Comparison of ENCODE assay signal across 1 cellular context in genomic region chr15:48292458-48292857, GRCh38.
TF ChIP-seq lines count a peak whose summit lies in the region.

No MANE protein-coding gene starts in this region.

TF ChIP-seq in H1, 55 proteins besides CTCF, POLR2A, EP300 and RAD21:
- TF ChIP-seq SP2 (IDR thresholded peaks at IDR 0.05; ENCODE audit: low read length): no peak
- TF ChIP-seq NANOG (IDR thresholded peaks at IDR 0.05; ENCODE audit: insufficient read depth, low read depth, low read length, poor library complexity, severe bottlenecking): no peak
- TF ChIP-seq ZNF274 (IDR thresholded peaks at IDR 0.05; ENCODE audit: borderline replicate concordance, extremely low read depth, low read length): no peak
- TF ChIP-seq BACH1 (IDR thresholded peaks at IDR 0.05; ENCODE audit: low read length): no peak
- no peak for TF ChIP-seq YY1 (IDR thresholded peaks at IDR 0.05; ENCODE audit: low read depth, low read length)
- no peak for TF ChIP-seq RNF2 (IDR thresholded peaks at IDR 0.05; ENCODE audit: borderline replicate concordance, low read depth, low read length, missing control alignments, poor library complexity, severe bottlenecking)
- TF ChIP-seq KDM5A (IDR thresholded peaks at IDR 0.05; ENCODE audit: low read length): no peak
- TF ChIP-seq SRF (IDR thresholded peaks at IDR 0.05; ENCODE audit: low read depth, low read length): no peak
- TF ChIP-seq HDAC6 (IDR thresholded peaks at IDR 0.05; ENCODE audit: low read depth, low read length): no peak
- TF ChIP-seq E2F6 (IDR thresholded peaks at IDR 0.05): no peak
- TF ChIP-seq CTBP2 (IDR thresholded peaks at IDR 0.05; ENCODE audit: borderline replicate concordance, insufficient read depth, insufficient read length, low read length): no peak
- no peak for TF ChIP-seq TBP (IDR thresholded peaks at IDR 0.05; ENCODE audit: low read depth, low read length)
- no peak for TF ChIP-seq TAF7 (optimal IDR thresholded peaks at IDR 0.05; ENCODE audit: borderline replicate concordance, low read depth, low read length)
- TF ChIP-seq POU5F1 (IDR thresholded peaks at IDR 0.05; ENCODE audit: low read depth, low read length): no peak
- no peak for TF ChIP-seq TEAD4 (IDR thresholded peaks at IDR 0.05; ENCODE audit: low read depth, low read length)
- no peak for TF ChIP-seq JUND (IDR thresholded peaks at IDR 0.05; ENCODE audit: low read length)
